In the genomic region with DNA sequence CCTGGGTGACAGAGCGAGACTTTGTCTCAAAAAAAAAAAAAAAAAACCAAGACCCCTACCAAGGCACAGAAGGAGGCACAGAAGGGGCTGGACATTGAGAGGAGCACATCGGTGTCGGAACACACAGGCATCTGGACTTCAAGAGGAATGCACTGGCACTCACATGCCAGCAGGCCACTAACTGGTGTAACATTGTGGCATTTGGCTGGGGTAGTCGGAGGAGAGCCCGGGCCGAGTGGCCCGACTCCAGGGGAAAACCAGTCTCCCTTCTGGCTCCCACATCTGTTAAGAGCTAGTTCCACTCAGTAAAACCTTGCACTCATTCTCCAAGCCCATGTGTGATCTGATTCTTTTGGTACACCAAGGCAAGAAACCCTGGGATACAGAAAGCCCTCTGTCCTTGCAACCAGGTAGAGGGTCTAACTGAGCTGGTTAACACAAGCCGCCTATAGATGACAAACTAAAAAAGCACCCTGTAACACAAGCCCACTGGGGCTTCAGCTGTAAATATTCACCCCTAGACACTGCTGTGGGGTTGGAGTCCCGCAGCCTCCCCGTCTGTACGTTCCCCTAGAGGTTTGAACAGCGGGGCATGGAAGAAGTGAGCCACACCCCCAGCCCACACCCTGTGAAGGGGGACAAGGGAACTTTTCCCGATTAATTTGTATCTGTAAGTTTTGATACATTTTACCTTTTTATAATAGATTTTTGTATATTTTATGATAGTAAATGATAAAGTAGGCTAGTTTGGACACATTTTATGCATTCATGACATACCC, we compare ENCODE assay signal across 23 cellular contexts. TPM values are rescaled to one million over a fixed set of nuclear protein-coding genes. Genes with fewer than 3 reads are reported as not detected.
"Had no signal": no experiment of that assay in that cellular context is flagged by ENCODE, and none has a peak within 500 bp of the region (broad histone marks: within the 10 kb centered on the region; RNA-seq: fewer than 3 reads in every experiment).

No MANE protein-coding gene starts in this region.

- H3K4me3 ChIP-seq: esophagus squamous epithelium, lower lobe of right lung, ovary, sigmoid colon, transverse colon, vagina had no signal

- H3K4me1 ChIP-seq: esophagus squamous epithelium, foreskin keratinocyte, lower lobe of right lung, sigmoid colon, vagina had no signal

- H3K36me3 Mint-ChIP-seq: immature natural killer cell; stimulated activated memory B cell treated with anti-CD40 and anti-IgM and Interleukin-4, amounts not matched to agents 10 μg/mL and 1 μg/mL and 100 μg/mL, for 72 hours had no signal

- H3K27me3 Mint-ChIP-seq: activated B cell treated with CpG ODN at 0.5 μM for 24 hours; activated naive CD8-positive, alpha-beta T cell treated with anti-CD3 and anti-CD28 coated beads, Interleukin-2, amount 10 ng/mL, durations not matched to agents 7 days and 5 days; stimulated activated memory B cell treated with anti-CD40 and anti-IgM and Interleukin-4, amounts not matched to agents 10 μg/mL and 1 μg/mL and 100 μg/mL, for 72 hours; T-helper 17 cell had no signal

- H3K36me3 ChIP-seq: brain microvascular endothelial cell, esophagus squamous epithelium, lower lobe of right lung, ovary, sigmoid colon, transverse colon, vagina had no signal

- ATAC-seq: foreskin keratinocyte; stimulated activated memory B cell treated with anti-CD40 and anti-IgM and Interleukin-4, amounts not matched to agents 10 μg/mL and 1 μg/mL and 100 μg/mL, for 72 hours; T-helper 17 cell had no signal

- H3K27ac ChIP-seq: brain microvascular endothelial cell, esophagus squamous epithelium, foreskin keratinocyte, lower lobe of right lung, ovary, sigmoid colon, transverse colon, vagina had no signal

- H3K9me3 ChIP-seq: ovary, vagina had no signal

- H3K4me1 Mint-ChIP-seq: activated B cell treated with CpG ODN at 0.5 μM for 24 hours; stimulated activated memory B cell treated with anti-CD40 and anti-IgM and Interleukin-4, amounts not matched to agents 10 μg/mL and 1 μg/mL and 100 μg/mL, for 72 hours had no signal

- H3K27ac Mint-ChIP-seq: activated B cell treated with CpG ODN at 0.5 μM for 24 hours; activated naive CD8-positive, alpha-beta T cell treated with anti-CD3 and anti-CD28 coated beads, Interleukin-2, amount 10 ng/mL, durations not matched to agents 7 days and 5 days; activated T-helper 1 cell treated with anti-CD3 and anti-CD28 coated beads, Interleukin-12 subunit alpha, Interleukin-12 subunit beta, Interleukin-2, Interleukin-4 antibody, amounts not matched to agents 30 ng/mL and 10 ng/mL and 1 ng/mL, durations not matched to agents 14 hours and 24 hours and 36 hours; immature natural killer cell; stimulated activated memory B cell treated with anti-CD40 and anti-IgM and Interleukin-4, amounts not matched to agents 10 μg/mL and 1 μg/mL and 100 μg/mL, for 72 hours; T-helper 17 cell had no signal

- DNase-seq: activated B cell treated with CpG ODN at 0.5 μM for 24 hours; activated CD4-positive, alpha-beta T cell treated with anti-CD3 and anti-CD28 coated beads for 48 hours; activated CD8-positive, alpha-beta memory T cell treated with anti-CD3 and anti-CD28 coated beads for 24 hours; activated naive CD4-positive, alpha-beta T cell; activated naive CD8-positive, alpha-beta T cell treated with anti-CD3 and anti-CD28 coated beads, Interleukin-2, amount 10 ng/mL, durations not matched to agents 7 days and 5 days; anterior cingulate cortex; brain microvascular endothelial cell; cortex of kidney; effector CD8-positive, alpha-beta T cell; esophagus squamous epithelium; foreskin keratinocyte; immature natural killer cell; lower lobe of right lung; midbrain; ovary; sigmoid colon; stimulated activated CD4-positive, alpha-beta T cell treated with anti-CD3 and anti-CD28 coated beads, Interleukin-1b, Interleukin-23, amount 100 ng/mL, for 48 hours; T-helper 17 cell had no signal

- H3K4me3 Mint-ChIP-seq: activated B cell treated with CpG ODN at 0.5 μM for 24 hours; activated naive CD8-positive, alpha-beta T cell treated with anti-CD3 and anti-CD28 coated beads, Interleukin-2, amount 10 ng/mL, durations not matched to agents 7 days and 5 days; activated T-helper 1 cell treated with anti-CD3 and anti-CD28 coated beads, Interleukin-12 subunit alpha, Interleukin-12 subunit beta, Interleukin-2, Interleukin-4 antibody, amounts not matched to agents 30 ng/mL and 10 ng/mL and 1 ng/mL, durations not matched to agents 14 hours and 24 hours and 36 hours; immature natural killer cell; neural crest cell; stimulated activated memory B cell treated with anti-CD40 and anti-IgM and Interleukin-4, amounts not matched to agents 10 μg/mL and 1 μg/mL and 100 μg/mL, for 72 hours; T-helper 17 cell had no signal

- H3K27me3 ChIP-seq: brain microvascular endothelial cell, esophagus squamous epithelium, foreskin keratinocyte, ovary, sigmoid colon, transverse colon, vagina had no signal

RNA-seq across cellular contexts. Expression of a gene that starts 32.2 kb away (rescaled TPM):
- total RNA-seq: activated B cell treated with CpG ODN at 0.5 μM for 24 hours; activated naive CD8-positive, alpha-beta T cell treated with anti-CD3 and anti-CD28 coated beads, Interleukin-2, amount 10 ng/mL, durations not matched to agents 7 days and 5 days; activated T-helper 1 cell treated with anti-CD3 and anti-CD28 coated beads, Interleukin-12 subunit alpha, Interleukin-12 subunit beta, Interleukin-2, Interleukin-4 antibody, amounts not matched to agents 30 ng/mL and 10 ng/mL and 1 ng/mL, durations not matched to agents 14 hours and 24 hours and 36 hours; neural crest cell; T-helper 17 cell had no signal
- polyA plus RNA-seq: immature natural killer cell had no signal
